1 cellular context compared by ENCODE assay signal in the genomic region with DNA sequence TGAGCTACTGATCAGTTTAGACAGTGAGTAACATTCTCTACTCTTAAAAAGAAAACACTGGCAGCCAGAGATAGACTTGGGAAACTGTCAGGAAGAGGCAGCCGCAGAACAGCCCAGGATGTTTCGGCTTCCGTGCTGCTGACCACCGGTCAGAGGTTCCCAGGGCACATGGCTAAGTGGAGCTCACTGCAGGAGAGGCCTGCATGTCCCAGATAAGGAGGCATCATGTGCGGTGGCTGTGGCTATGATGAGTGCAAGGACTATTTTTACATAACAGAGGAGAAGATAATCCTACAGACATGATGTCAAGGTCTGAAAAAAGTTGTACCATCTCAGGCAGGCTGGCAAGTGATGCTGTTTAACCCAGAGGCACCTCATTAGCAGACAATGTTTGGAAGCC.
A peak's percentile ranks its signal among the peaks of the same experiment; 100 is the strongest.
TF ChIP-seq lines count a peak whose summit lies in the region.

No MANE protein-coding gene starts in this region.

TF ChIP-seq in K562, 482 proteins besides CTCF, POLR2A, EP300 and RAD21 (continued from another document and continues in another):
- peak in 1 of 2 experiments; percentile 66; a peak in 3 of 4 replicates for TF ChIP-seq TRIM24 (IDR thresholded peaks at IDR 0.05)
- TF ChIP-seq, protein P1, sequence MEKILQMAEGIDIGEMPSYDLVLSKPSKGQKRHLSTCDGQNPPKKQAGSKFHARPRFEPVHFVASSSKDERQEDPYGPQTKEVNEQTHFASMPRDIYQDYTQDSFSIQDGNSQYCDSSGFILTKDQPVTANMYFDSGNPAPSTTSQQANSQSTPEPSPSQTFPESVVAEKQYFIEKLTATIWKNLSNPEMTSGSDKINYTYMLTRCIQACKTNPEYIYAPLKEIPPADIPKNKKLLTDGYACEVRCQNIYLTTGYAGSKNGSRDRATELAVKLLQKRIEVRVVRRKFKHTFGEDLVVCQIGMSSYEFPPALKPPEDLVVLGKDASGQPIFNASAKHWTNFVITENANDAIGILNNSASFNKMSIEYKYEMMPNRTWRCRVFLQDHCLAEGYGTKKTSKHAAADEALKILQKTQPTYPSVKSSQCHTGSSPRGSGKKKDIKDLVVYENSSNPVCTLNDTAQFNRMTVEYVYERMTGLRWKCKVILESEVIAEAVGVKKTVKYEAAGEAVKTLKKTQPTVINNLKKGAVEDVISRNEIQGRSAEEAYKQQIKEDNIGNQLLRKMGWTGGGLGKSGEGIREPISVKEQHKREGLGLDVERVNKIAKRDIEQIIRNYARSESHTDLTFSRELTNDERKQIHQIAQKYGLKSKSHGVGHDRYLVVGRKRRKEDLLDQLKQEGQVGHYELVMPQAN (IDR thresholded peaks at IDR 0.05; ENCODE audit: borderline replicate concordance), result no peak
- no peak for TF ChIP-seq ZNF778 (CRISPR knock-in tag; IDR thresholded peaks at IDR 0.05)
- no peak for TF ChIP-seq CLOCK (CRISPR knock-in tag; IDR thresholded peaks at IDR 0.05; ENCODE audit: borderline replicate concordance)
- no peak for TF ChIP-seq ZZZ3 (IDR thresholded peaks at IDR 0.05)
- peak; percentile 96 for TF ChIP-seq SMAD4 (CRISPR knock-in tag; conservative IDR thresholded peaks at IDR 0.05)
- TF ChIP-seq FOXJ3 (CRISPR knock-in tag; IDR thresholded peaks at IDR 0.05), result no peak
- TF ChIP-seq SIX5 (IDR thresholded peaks at IDR 0.05; ENCODE audit: borderline replicate concordance in 1 of 2, insufficient read depth in 1 of 2, low read depth in 1 of 2, low read length in 2 of 2), result no peak
- TF ChIP-seq PHF20 (IDR thresholded peaks at IDR 0.05; ENCODE audit: partially characterized antibody), result no peak
- TF ChIP-seq E2F1 (CRISPR knock-in tag; IDR thresholded peaks at IDR 0.05), result no peak
- no peak for TF ChIP-seq ZNF592 (IDR thresholded peaks at IDR 0.05)
- no peak for TF ChIP-seq SMARCB1 (IDR thresholded peaks at IDR 0.05; ENCODE audit: insufficient read length, low read depth)
- TF ChIP-seq ZNF707 (CRISPR knock-in tag; conservative IDR thresholded peaks at IDR 0.05), result no peak
- no peak for TF ChIP-seq LARP7 (IDR thresholded peaks at IDR 0.05)
- TF ChIP-seq, protein P2, sequence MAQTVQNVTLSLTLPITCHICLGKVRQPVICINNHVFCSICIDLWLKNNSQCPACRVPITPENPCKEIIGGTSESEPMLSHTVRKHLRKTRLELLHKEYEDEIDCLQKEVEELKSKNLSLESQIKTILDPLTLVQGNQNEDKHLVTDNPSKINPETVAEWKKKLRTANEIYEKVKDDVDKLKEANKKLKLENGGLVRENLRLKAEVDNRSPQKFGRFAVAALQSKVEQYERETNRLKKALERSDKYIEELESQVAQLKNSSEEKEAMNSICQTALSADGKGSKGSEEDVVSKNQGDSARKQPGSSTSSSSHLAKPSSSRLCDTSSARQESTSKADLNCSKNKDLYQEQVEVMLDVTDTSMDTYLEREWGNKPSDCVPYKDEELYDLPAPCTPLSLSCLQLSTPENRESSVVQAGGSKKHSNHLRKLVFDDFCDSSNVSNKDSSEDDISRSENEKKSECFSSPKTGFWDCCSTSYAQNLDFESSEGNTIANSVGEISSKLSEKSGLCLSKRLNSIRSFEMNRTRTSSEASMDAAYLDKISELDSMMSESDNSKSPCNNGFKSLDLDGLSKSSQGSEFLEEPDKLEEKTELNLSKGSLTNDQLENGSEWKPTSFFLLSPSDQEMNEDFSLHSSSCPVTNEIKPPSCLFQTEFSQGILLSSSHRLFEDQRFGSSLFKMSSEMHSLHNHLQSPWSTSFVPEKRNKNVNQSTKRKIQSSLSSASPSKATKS (CRISPR knock-in tag; IDR thresholded peaks at IDR 0.05), result no peak
- no peak for TF ChIP-seq ZNF551 (CRISPR knock-in tag; IDR thresholded peaks at IDR 0.05)
- TF ChIP-seq DMBX1 (CRISPR knock-in tag; IDR thresholded peaks at IDR 0.05; ENCODE audit: borderline replicate concordance), result peak; percentile 81; the same call in 1 of the 2 replicates
- TF ChIP-seq, protein P3, sequence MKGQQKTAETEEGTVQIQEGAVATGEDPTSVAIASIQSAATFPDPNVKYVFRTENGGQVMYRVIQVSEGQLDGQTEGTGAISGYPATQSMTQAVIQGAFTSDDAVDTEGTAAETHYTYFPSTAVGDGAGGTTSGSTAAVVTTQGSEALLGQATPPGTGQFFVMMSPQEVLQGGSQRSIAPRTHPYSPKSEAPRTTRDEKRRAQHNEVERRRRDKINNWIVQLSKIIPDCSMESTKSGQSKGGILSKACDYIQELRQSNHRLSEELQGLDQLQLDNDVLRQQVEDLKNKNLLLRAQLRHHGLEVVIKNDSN (CRISPR knock-in tag; IDR thresholded peaks at IDR 0.05), result peak; percentile 73
- TF ChIP-seq POLR2B (IDR thresholded peaks at IDR 0.05; ENCODE audit: low read depth, partially characterized antibody), result no peak
- TF ChIP-seq ZNF217 (CRISPR knock-in tag; IDR thresholded peaks at IDR 0.05), result no peak
- peak in 1 of 2 experiments; percentile 86 for TF ChIP-seq AFF1 (IDR thresholded peaks at IDR 0.05; ENCODE audit: low read depth in 1 of 2, partially characterized antibody in 2 of 2)
- TF ChIP-seq, protein P4, sequence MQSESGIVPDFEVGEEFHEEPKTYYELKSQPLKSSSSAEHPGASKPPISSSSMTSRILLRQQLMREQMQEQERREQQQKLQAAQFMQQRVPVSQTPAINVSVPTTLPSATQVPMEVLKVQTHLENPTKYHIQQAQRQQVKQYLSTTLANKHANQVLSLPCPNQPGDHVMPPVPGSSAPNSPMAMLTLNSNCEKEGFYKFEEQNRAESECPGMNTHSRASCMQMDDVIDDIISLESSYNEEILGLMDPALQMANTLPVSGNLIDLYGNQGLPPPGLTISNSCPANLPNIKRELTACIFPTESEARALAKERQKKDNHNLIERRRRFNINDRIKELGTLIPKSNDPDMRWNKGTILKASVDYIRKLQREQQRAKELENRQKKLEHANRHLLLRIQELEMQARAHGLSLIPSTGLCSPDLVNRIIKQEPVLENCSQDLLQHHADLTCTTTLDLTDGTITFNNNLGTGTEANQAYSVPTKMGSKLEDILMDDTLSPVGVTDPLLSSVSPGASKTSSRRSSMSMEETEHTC (IDR thresholded peaks at IDR 0.05), result peak; percentile 87
- no peak for TF ChIP-seq ZC3H4 (CRISPR knock-in tag; IDR thresholded peaks at IDR 0.05; ENCODE audit: borderline replicate concordance)
- TF ChIP-seq ZNF780A (CRISPR knock-in tag; IDR thresholded peaks at IDR 0.05), result no peak
- TF ChIP-seq, protein P5, sequence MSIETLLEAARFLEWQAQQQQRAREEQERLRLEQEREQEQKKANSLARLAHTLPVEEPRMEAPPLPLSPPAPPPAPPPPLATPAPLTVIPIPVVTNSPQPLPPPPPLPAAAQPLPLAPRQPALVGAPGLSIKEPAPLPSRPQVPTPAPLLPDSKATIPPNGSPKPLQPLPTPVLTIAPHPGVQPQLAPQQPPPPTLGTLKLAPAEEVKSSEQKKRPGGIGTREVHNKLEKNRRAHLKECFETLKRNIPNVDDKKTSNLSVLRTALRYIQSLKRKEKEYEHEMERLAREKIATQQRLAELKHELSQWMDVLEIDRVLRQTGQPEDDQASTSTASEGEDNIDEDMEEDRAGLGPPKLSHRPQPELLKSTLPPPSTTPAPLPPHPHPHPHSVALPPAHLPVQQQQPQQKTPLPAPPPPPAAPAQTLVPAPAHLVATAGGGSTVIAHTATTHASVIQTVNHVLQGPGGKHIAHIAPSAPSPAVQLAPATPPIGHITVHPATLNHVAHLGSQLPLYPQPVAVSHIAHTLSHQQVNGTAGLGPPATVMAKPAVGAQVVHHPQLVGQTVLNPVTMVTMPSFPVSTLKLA (conservative IDR thresholded peaks at IDR 0.05), result peak; percentile 18 to 61; a peak in 2 of 4 replicates
- no peak for TF ChIP-seq TEAD2 (tag; IDR thresholded peaks at IDR 0.05)
- TF ChIP-seq POLR2H (tag; IDR thresholded peaks at IDR 0.05; ENCODE audit: low read depth), result no peak
- TF ChIP-seq RBM17 (IDR thresholded peaks at IDR 0.05; ENCODE audit: borderline replicate concordance, low read depth, low read length), result no peak
- TF ChIP-seq, protein P6, sequence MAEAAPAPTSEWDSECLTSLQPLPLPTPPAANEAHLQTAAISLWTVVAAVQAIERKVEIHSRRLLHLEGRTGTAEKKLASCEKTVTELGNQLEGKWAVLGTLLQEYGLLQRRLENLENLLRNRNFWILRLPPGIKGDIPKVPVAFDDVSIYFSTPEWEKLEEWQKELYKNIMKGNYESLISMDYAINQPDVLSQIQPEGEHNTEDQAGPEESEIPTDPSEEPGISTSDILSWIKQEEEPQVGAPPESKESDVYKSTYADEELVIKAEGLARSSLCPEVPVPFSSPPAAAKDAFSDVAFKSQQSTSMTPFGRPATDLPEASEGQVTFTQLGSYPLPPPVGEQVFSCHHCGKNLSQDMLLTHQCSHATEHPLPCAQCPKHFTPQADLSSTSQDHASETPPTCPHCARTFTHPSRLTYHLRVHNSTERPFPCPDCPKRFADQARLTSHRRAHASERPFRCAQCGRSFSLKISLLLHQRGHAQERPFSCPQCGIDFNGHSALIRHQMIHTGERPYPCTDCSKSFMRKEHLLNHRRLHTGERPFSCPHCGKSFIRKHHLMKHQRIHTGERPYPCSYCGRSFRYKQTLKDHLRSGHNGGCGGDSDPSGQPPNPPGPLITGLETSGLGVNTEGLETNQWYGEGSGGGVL (CRISPR knock-in tag; IDR thresholded peaks at IDR 0.05), result no peak
- no peak for TF ChIP-seq GTF2A2 (tag; IDR thresholded peaks at IDR 0.05)
- no peak for TF ChIP-seq MCM7 (IDR thresholded peaks at IDR 0.05)
- peak; percentile 57; the same call in 1 of the 2 replicates for TF ChIP-seq NFIC (IDR thresholded peaks at IDR 0.05)
- TF ChIP-seq TAF9B (IDR thresholded peaks at IDR 0.05; ENCODE audit: partially characterized antibody), result no peak
